1 cellular context compared by ENCODE assay signal in genomic region chr11:108726077-108726800, GRCh38.
TF ChIP-seq lines count a peak whose summit lies in the region.

No MANE protein-coding gene starts in this region.

TF ChIP-seq in HepG2, 621 proteins besides CTCF, POLR2A, EP300 and RAD21:
- no peak for TF ChIP-seq SALL1 (CRISPR knock-in tag; IDR thresholded peaks at IDR 0.05)
- no peak for TF ChIP-seq ZNF282 (IDR thresholded peaks at IDR 0.05; ENCODE audit: partially characterized antibody)
- no peak for TF ChIP-seq KLF11 (CRISPR knock-in tag; IDR thresholded peaks at IDR 0.05)
- TF ChIP-seq HNRNPK (IDR thresholded peaks at IDR 0.05; ENCODE audit: low read depth, low read length, poor library complexity, severe bottlenecking) = no peak
- TF ChIP-seq SMARCE1 (IDR thresholded peaks at IDR 0.05; ENCODE audit: borderline replicate concordance) = no peak
- no peak for TF ChIP-seq ZFP91 (CRISPR knock-in tag; IDR thresholded peaks at IDR 0.05; ENCODE audit: borderline replicate concordance)
- TF ChIP-seq ZSCAN25 (CRISPR knock-in tag; IDR thresholded peaks at IDR 0.05) = no peak
- TF ChIP-seq ZNF576 (CRISPR knock-in tag; IDR thresholded peaks at IDR 0.05) = no peak
